In genomic region chr12:108731866-108732461, GRCh38 we compare ENCODE assay signal across 8 cellular contexts. TPM values are rescaled to one million over a fixed set of nuclear protein-coding genes. Genes with fewer than 3 reads are reported as not detected.
A peak's percentile ranks its signal among the peaks of the same experiment; 100 is the strongest.
DNase-seq lines count a peak whose midpoint lies in the region; ATAC-seq and TF ChIP-seq lines count a peak whose summit lies in the region.

No MANE protein-coding gene starts in this region.

- H3K27ac ChIP-seq in VCaP (peak overlapping the region; percentile 87), breast epithelium (peak overlapping the region; percentile 97 to 98), skin epidermis (peak overlapping the region; percentile 51 to 99 (median 96))

- H3K36me3 ChIP-seq in breast epithelium = no peaks in the 10 kb centered on the region

- H3K27me3 ChIP-seq in breast epithelium = no peaks in the 10 kb centered on the region

- H3K4me3 ChIP-seq in breast epithelium = peak overlapping the region; percentile 83 to 92 (median 89)
- peak overlapping the region; percentile 94 for H3K4me3 ChIP-seq in iPS-18c (ENCODE audit: insufficient read depth, low read depth, low read length)
- peak overlapping the region; percentile 60 to 96 (median 90) for H3K4me3 ChIP-seq in skin epidermis

- ATAC-seq in GM18867 (IDR thresholded peaks at IDR 0.05; ENCODE audit: unreplicated experiment) (peak; percentile 55), HG03103 (IDR thresholded peaks at IDR 0.05; ENCODE audit: low read depth, unreplicated experiment) (peak; percentile 51)

- H3K4me1 ChIP-seq in breast epithelium = no peaks in the 10 kb centered on the region

- peak; percentile 74 for TF ChIP-seq POLR2A in breast epithelium (IDR thresholded peaks at IDR 0.05)

- DNase-seq in A172 (ENCODE audit: low spot score) (peak; percentile 94), NCI-H2171 (lab: John Stamatoyannopoulos, UW) (peak; percentile 97), breast epithelium (ENCODE audit: low spot score in 2 of 2) (peak; percentile 99 to 100)

- no peaks in the 10 kb centered on the region for H3K9me3 ChIP-seq in breast epithelium
- H3K9me3 ChIP-seq in iPS-18c (ENCODE audit: control insufficient read depth, insufficient read depth, low read length) = no peaks in the 10 kb centered on the region

- intact Hi-C loops in breast epithelium (cut with DNase I; ENCODE audit: low total_unique reads) = loop anchor here (2.0 kb wide), 1 partner anchor 75 kb away; no protein-coding TSS in a partner anchor

- peak; percentile 39 for TF ChIP-seq CTCF in VCaP (conservative IDR thresholded peaks at IDR 0.05)
- TF ChIP-seq CTCF in breast epithelium (IDR thresholded peaks at IDR 0.05) = no peak

RNA-seq across cellular contexts. Expression of gene CORO1C, which starts 0.6 kb away (rescaled TPM):
- total RNA-seq in A172 (2014; rRNA removed; shearing (Covaris generic)) = 127 and 166 TPM in 2 replicates
- total RNA-seq in breast epithelium = 100 to 1,000 TPM; 121 to 155 (median 149) TPM

Comparison
In these comparisons a context has a peak if more than half of its experiments do, and no peak if none do; other contexts are left out.
1. Peak in every context shown above with its lines: DNase-seq, ATAC-seq, H3K4me3 ChIP-seq and H3K27ac ChIP-seq.